ENCODE assay signal across 27 cellular contexts in genomic region chr5:94378062-94378461, GRCh38.
"Had no signal": no experiment of that assay in that cellular context is flagged by ENCODE, and none has a peak within 500 bp of the region (broad histone marks: within the 10 kb centered on the region; RNA-seq: fewer than 3 reads in every experiment).

No MANE protein-coding gene starts in this region.

- H3K27ac Mint-ChIP-seq: naive thymus-derived CD8-positive, alpha-beta T cell; natural killer cell treated with Interleukin-12 subunit alpha and Interleukin-12 subunit beta and Interleukin-15 and Interleukin-18, amount 100 ng/mL, for 72 hours; nephron progenitor cell; stimulated activated effector memory CD8-positive, alpha-beta T cell treated with anti-CD3 and anti-CD28 coated beads, Interleukin-12 subunit alpha, Interleukin-12 subunit beta, amount 100 ng/mL, for 72 hours; stimulated activated naive B cell treated with anti-CD40 and anti-IgM and Interleukin-4, amounts not matched to agents 10 μg/mL and 1 μg/mL and 100 μg/mL, for 72 hours; stimulated activated naive CD8-positive, alpha-beta T cell treated with anti-CD3 and anti-CD28 coated beads, Interleukin-15, Interleukin-2, amounts not matched to agents 100 ng/mL and 50 ng/mL, for 24 hours had no signal

- H3K27me3 Mint-ChIP-seq: naive thymus-derived CD8-positive, alpha-beta T cell; natural killer cell treated with Interleukin-12 subunit alpha and Interleukin-12 subunit beta and Interleukin-15 and Interleukin-18, amount 100 ng/mL, for 72 hours; stimulated activated naive B cell treated with anti-CD40 and anti-IgM and Interleukin-4, amounts not matched to agents 10 μg/mL and 1 μg/mL and 100 μg/mL, for 72 hours; stimulated activated naive CD8-positive, alpha-beta T cell treated with anti-CD3 and anti-CD28 coated beads, Interleukin-15, Interleukin-2, amounts not matched to agents 100 ng/mL and 50 ng/mL, for 24 hours had no signal

- H3K4me3 Mint-ChIP-seq: naive thymus-derived CD8-positive, alpha-beta T cell; natural killer cell treated with Interleukin-12 subunit alpha and Interleukin-12 subunit beta and Interleukin-15 and Interleukin-18, amount 100 ng/mL, for 72 hours; nephron progenitor cell; neural crest cell; stimulated activated effector memory CD8-positive, alpha-beta T cell treated with anti-CD3 and anti-CD28 coated beads, Interleukin-12 subunit alpha, Interleukin-12 subunit beta, amount 100 ng/mL, for 72 hours; stimulated activated naive B cell treated with anti-CD40 and anti-IgM and Interleukin-4, amounts not matched to agents 10 μg/mL and 1 μg/mL and 100 μg/mL, for 72 hours; stimulated activated naive CD8-positive, alpha-beta T cell treated with anti-CD3 and anti-CD28 coated beads, Interleukin-15, Interleukin-2, amounts not matched to agents 100 ng/mL and 50 ng/mL, for 24 hours had no signal

- H3K36me3 ChIP-seq: neutrophil, pancreas, right lobe of liver, sigmoid colon, stomach, thoracic aorta, thyroid gland, upper lobe of left lung, uterus had no signal

- H3K27me3 ChIP-seq: neutrophil, pancreas, right lobe of liver, sigmoid colon, stomach, thyroid gland, tibial nerve, upper lobe of left lung, uterus had no signal

- FAIRE-seq: pancreas, small intestine had no signal

- H3K9me3 ChIP-seq: neutrophil, pancreas, psoas muscle, right lobe of liver, sigmoid colon, stomach, thoracic aorta, thyroid gland, tibial nerve, upper lobe of left lung, uterus had no signal

- H3K4me3 ChIP-seq: pancreas, psoas muscle, right lobe of liver, sigmoid colon, stomach, thoracic aorta, thyroid gland, tibial nerve, upper lobe of left lung, uterus had no signal

- ATAC-seq: naive thymus-derived CD8-positive, alpha-beta T cell; natural killer cell treated with Interleukin-12 subunit alpha and Interleukin-12 subunit beta and Interleukin-15 and Interleukin-18, amount 100 ng/mL, for 72 hours; pancreas; psoas muscle; right cardiac atrium; right lobe of liver; stimulated activated effector memory CD8-positive, alpha-beta T cell treated with anti-CD3 and anti-CD28 coated beads, Interleukin-12 subunit alpha, Interleukin-12 subunit beta, amount 100 ng/mL, for 72 hours; stimulated activated naive B cell treated with anti-CD40 and anti-IgM and Interleukin-4, amounts not matched to agents 10 μg/mL and 1 μg/mL and 100 μg/mL, for 72 hours had no signal

- H3K4me1 ChIP-seq: pancreas, psoas muscle, right lobe of liver, thyroid gland, tibial nerve, upper lobe of left lung, uterus had no signal

- H3K9me3 Mint-ChIP-seq: naive thymus-derived CD8-positive, alpha-beta T cell; natural killer cell treated with Interleukin-12 subunit alpha and Interleukin-12 subunit beta and Interleukin-15 and Interleukin-18, amount 100 ng/mL, for 72 hours; nephron progenitor cell; neural crest cell; stimulated activated effector memory CD8-positive, alpha-beta T cell treated with anti-CD3 and anti-CD28 coated beads, Interleukin-12 subunit alpha, Interleukin-12 subunit beta, amount 100 ng/mL, for 72 hours; stimulated activated naive CD8-positive, alpha-beta T cell treated with anti-CD3 and anti-CD28 coated beads, Interleukin-15, Interleukin-2, amounts not matched to agents 100 ng/mL and 50 ng/mL, for 24 hours had no signal

- H3K36me3 Mint-ChIP-seq: natural killer cell treated with Interleukin-12 subunit alpha and Interleukin-12 subunit beta and Interleukin-15 and Interleukin-18, amount 100 ng/mL, for 72 hours; stimulated activated effector memory CD8-positive, alpha-beta T cell treated with anti-CD3 and anti-CD28 coated beads, Interleukin-12 subunit alpha, Interleukin-12 subunit beta, amount 100 ng/mL, for 72 hours; stimulated activated naive B cell treated with anti-CD40 and anti-IgM and Interleukin-4, amounts not matched to agents 10 μg/mL and 1 μg/mL and 100 μg/mL, for 72 hours had no signal

- DNase-seq: naive thymus-derived CD8-positive, alpha-beta T cell; nephron progenitor cell; nucleus accumbens; pancreas; psoas muscle; right cardiac atrium; right lobe of liver; sigmoid colon; small intestine; stimulated activated CD4-positive, alpha-beta T cell treated with anti-CD3 and anti-CD28 coated beads, Interleukin-15, amount 100 ng/mL, for 24 hours; stimulated activated CD4-positive, alpha-beta T cell treated with anti-CD3 and anti-CD28 coated beads, Interleukin-2, amount 100 ng/mL, for 24 hours; stimulated activated CD4-positive, alpha-beta T cell treated with anti-CD3 and anti-CD28 coated beads, Interleukin-2, amount 100 ng/mL, for 48 hours; stimulated activated CD4-positive, alpha-beta T cell treated with anti-CD3 and anti-CD28 coated beads, Interleukin-4, amount 100 ng/mL, for 24 hours; stimulated activated naive B cell treated with anti-CD40 and anti-IgM and Interleukin-4, amounts not matched to agents 10 μg/mL and 1 μg/mL and 100 μg/mL, for 72 hours; stimulated activated naive CD4-positive, alpha-beta T cell treated with Interleukin-2 at 50 U/mL for 16 hours; stomach; thyroid gland; trophoblast cell; upper lobe of left lung; uterus had no signal

- H3K27ac ChIP-seq: neutrophil, pancreas, psoas muscle, right lobe of liver, sigmoid colon, stomach, thoracic aorta, thyroid gland, tibial nerve, upper lobe of left lung, uterus had no signal

- H3K4me1 Mint-ChIP-seq: naive thymus-derived CD8-positive, alpha-beta T cell; neural crest cell; stimulated activated effector memory CD8-positive, alpha-beta T cell treated with anti-CD3 and anti-CD28 coated beads, Interleukin-12 subunit alpha, Interleukin-12 subunit beta, amount 100 ng/mL, for 72 hours had no signal
